Comparison of ENCODE assay signal across 8 cellular contexts in the genomic region with DNA sequence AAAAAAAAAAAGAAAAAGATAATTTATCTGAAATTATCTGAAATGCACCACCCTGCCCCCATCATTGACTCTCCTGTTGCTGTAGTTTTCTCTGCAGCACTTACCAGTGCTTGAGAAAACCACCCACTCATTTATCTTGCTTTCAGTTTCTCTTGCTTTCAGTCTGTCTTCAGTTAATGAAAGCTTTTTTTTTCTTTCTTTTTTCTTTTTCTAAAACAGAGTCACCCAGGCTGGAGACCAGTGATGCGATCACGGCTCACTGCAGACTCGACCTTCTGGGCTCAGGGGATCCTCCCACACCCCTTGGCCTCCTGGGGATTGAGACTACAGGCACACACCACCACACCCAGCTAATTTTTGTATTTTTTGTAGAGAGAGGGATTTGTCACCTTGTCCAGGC. TPM values are rescaled to one million over a fixed set of nuclear protein-coding genes. Genes with fewer than 3 reads are reported as not detected.
A peak's percentile ranks its signal among the peaks of the same experiment; 100 is the strongest.
DNase-seq lines count a peak whose midpoint lies in the region; ATAC-seq and TF ChIP-seq lines count a peak whose summit lies in the region.

No MANE protein-coding gene starts in this region.

- H3K4me1 Mint-ChIP-seq in mesothelial cell of epicardium = peaks cover 3% of the 10 kb centered on the region

- in situ Hi-C loops in KBM-7 (cut with MboI; ENCODE audit: low pct_unique_long_range_greater_than_20kb, low sequenced_read_pairs) = no loop called here

- ATAC-seq in GM19372 (IDR thresholded peaks at IDR 0.05; ENCODE audit: low read depth, unreplicated experiment) (peak; percentile 69), HG03521 (IDR thresholded peaks at IDR 0.05; ENCODE audit: unreplicated experiment) (peak; percentile 68)

- TF ChIP-seq POLR2A in esophagus squamous epithelium (IDR thresholded peaks at IDR 0.05) = no peak

- no peak for TF ChIP-seq CTCF in AG10803 (conservative IDR thresholded peaks at IDR 0.05; ENCODE audit: low read length)
- no peak for TF ChIP-seq CTCF in esophagus squamous epithelium (IDR thresholded peaks at IDR 0.05)
- TF ChIP-seq CTCF in mesothelial cell of epicardium (IDR thresholded peaks at IDR 0.05; ENCODE audit: unreplicated experiment) = no peak

- peak; percentile 13 for DNase-seq in AG10803 (ENCODE audit: low read depth)
- peak; percentile 60 to 70 for DNase-seq in activated T-cell treated with anti-CD3 and anti-CD28 coated beads, Interleukin-2, amount 50 U/mL, for 48 hours
- DNase-seq in renal cortical epithelial cell (ENCODE audit: low read depth) = peak; percentile 70
- no peak for DNase-seq in esophagus squamous epithelium (lab: John Stamatoyannopoulos, UW)
- DNase-seq in mesothelial cell of epicardium (ENCODE audit: low spot score in 2 of 2, unreplicated experiment in 2 of 2) = no peak
- DNase-seq in KBM-7 = no peak

- no peak overlapping the region for H3K4me3 Mint-ChIP-seq in mesothelial cell of epicardium

- no peak overlapping the region for H3K27ac Mint-ChIP-seq in mesothelial cell of epicardium

- peaks cover 0 to 2% (median 0%) of the 10 kb centered on the region in 3 donors for H3K36me3 ChIP-seq in esophagus squamous epithelium

- H3K27ac ChIP-seq in esophagus squamous epithelium = peak overlapping the region in 2 of 4 donors; percentile 9 to 42

- peaks cover 12 to 49% (median 27%) of the 10 kb centered on the region in 3 donors for H3K4me1 ChIP-seq in esophagus squamous epithelium

- no peaks in the 10 kb centered on the region for H3K9me3 Mint-ChIP-seq in mesothelial cell of epicardium

- H3K27me3 ChIP-seq in esophagus squamous epithelium = no peaks in the 10 kb centered on the region

- peaks cover 12% of the 10 kb centered on the region for H3K27me3 Mint-ChIP-seq in mesothelial cell of epicardium (ENCODE audit: low read depth)

- H3K4me3 ChIP-seq in AG10803 (ENCODE audit: low read length) (no peak overlapping the region), esophagus squamous epithelium (no peak overlapping the region)

- no peaks in the 10 kb centered on the region for H3K36me3 Mint-ChIP-seq in mesothelial cell of epicardium

- intact Hi-C loops in esophagus squamous epithelium (cut with DNase I) = no loop called here

- WGBS in esophagus squamous epithelium, 2 donors = 6 to 10% methylated on average over 3 of the region's 3 CpGs

- no peaks in the 10 kb centered on the region for H3K9me3 ChIP-seq in esophagus squamous epithelium

RNA-seq across cellular contexts. Expression of a gene that starts 4.3 kb away (rescaled TPM):
- 0.60 and 3.1 TPM in 2 replicates for total RNA-seq in renal cortical epithelial cell
- 10 to 100 TPM; 12.2 to 61.9 (median 33.0) TPM for total RNA-seq in esophagus squamous epithelium
- 3.9 to 4.2 TPM (median 3.9 TPM) in 3 replicates for total RNA-seq in mesothelial cell of epicardium

RNA-seq across cellular contexts. Expression of a gene that starts 15.5 kb away (rescaled TPM):
- total RNA-seq in renal cortical epithelial cell (34.0 and 38.3 TPM in 2 replicates), esophagus squamous epithelium (1 to 10 TPM; 3.5 to 9.2 (median 6.5) TPM), mesothelial cell of epicardium (28.6 to 29.9 TPM (median 29.8 TPM) in 3 replicates)

RNA-seq across cellular contexts. Expression of a gene that starts 22.7 kb away (rescaled TPM):
- total RNA-seq in renal cortical epithelial cell (27.6 TPM in 2 replicates), esophagus squamous epithelium (10 to 100 TPM; 21.7 to 31.6 (median 28.6) TPM), mesothelial cell of epicardium (41.3 to 47.1 TPM (median 46.0 TPM) in 3 replicates)

RNA-seq across cellular contexts. Expression of a gene that starts 43.1 kb away (rescaled TPM):
- total RNA-seq in renal cortical epithelial cell = 2.7 and 10.9 TPM in 2 replicates
- total RNA-seq in esophagus squamous epithelium = 100 to 1,000 TPM in 1 of 4 donors, 10 to 100 TPM in 3; 20.4 to 437 (median 45.0) TPM
- 27.7 to 30.1 TPM (median 29.6 TPM) in 3 replicates for total RNA-seq in mesothelial cell of epicardium

RNA-seq across cellular contexts. Expression of a gene that starts 52.8 kb away (rescaled TPM):
- total RNA-seq in renal cortical epithelial cell = 18.4 and 23.3 TPM in 2 replicates
- total RNA-seq in esophagus squamous epithelium = 10 to 100 TPM; 41.4 to 47.1 (median 43.1) TPM
- total RNA-seq in mesothelial cell of epicardium = 32.1 to 34.4 TPM (median 32.2 TPM) in 3 replicates

Comparison
In these comparisons a context has a peak if more than half of its experiments do, and no peak if none do; other contexts are left out.
1. DNase-seq: peak in AG10803 (single experiment), activated T-cell treated with anti-CD3 and anti-CD28 coated beads, Interleukin-2, amount 50 U/mL, for 48 hours (2 of 2) and renal cortical epithelial cell (single experiment); none in esophagus squamous epithelium (single experiment), mesothelial cell of epicardium (0 of 2) and KBM-7 (single experiment).